10 cellular contexts compared by ENCODE assay signal in the genomic region with DNA sequence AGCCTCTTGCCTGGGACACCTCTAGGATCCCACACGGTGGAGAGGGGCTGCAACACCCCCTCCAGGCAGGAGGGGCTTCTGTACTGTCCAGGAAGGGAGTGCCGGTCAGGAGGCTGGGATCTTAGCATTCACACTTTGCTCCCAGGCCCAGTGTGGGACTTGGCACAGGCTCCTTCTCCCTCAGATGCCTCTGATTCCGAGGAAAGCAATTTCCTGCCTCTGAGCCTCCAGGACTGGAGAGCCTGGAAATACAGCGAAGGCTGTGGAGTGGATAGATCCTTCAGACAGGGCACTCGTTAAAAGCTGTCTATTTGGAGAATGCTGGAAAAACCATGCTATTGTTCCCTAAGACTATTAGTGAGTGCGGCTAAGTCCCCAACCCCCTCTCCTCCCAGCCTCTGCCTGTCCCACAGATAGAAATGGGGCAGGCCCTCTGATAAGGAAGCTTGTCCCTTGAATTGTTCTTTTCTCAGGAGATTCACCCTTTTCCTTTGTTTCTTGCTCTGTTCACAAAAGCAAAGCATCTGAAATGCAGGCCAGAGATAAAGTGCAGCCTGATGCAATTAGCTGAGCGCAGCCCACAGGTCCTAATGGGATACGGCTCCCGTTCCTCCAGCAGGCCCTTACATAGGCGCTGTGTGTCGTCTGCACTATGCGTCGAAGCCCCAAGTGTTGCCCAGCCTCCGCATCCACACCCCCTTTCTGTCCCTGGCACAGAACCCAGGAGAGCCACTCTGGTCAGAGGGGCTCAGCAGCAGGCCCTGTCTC.
DNase-seq lines count a peak whose midpoint lies in the region; ATAC-seq and TF ChIP-seq lines count a peak whose summit lies in the region.
"Had no signal": no experiment of that assay in that cellular context is flagged by ENCODE, and none has a peak within 500 bp of the region (broad histone marks: within the 10 kb centered on the region; RNA-seq: fewer than 3 reads in every experiment).

No MANE protein-coding gene starts in this region.

- H3K4me1 ChIP-seq in ascending aorta, result peaks cover 2 to 10% of the 10 kb centered on the region in 2 donors
- H3K4me1 ChIP-seq: thyroid gland had no signal

- H3K4me3 ChIP-seq in ascending aorta, result no peak overlapping the region
- H3K4me3 ChIP-seq: thyroid gland had no signal

- H3K27me3 ChIP-seq in ascending aorta, result no peaks in the 10 kb centered on the region
- H3K27me3 ChIP-seq: thyroid gland had no signal

- H3K36me3 ChIP-seq in ascending aorta, result peaks cover 0 to 12% of the 10 kb centered on the region in 2 donors
- H3K36me3 ChIP-seq: thyroid gland had no signal

- TF ChIP-seq CTCF in ascending aorta (IDR thresholded peaks at IDR 0.05), result no peak

- in situ Hi-C loops in G401 (cut with HindIII; ENCODE audit: low sequenced_read_pairs), result no loop called here

- H3K9me3 ChIP-seq in ascending aorta, result no peaks in the 10 kb centered on the region
- H3K9me3 ChIP-seq: thyroid gland had no signal

- H3K27ac ChIP-seq in ascending aorta, result peak overlapping the region; percentile 45 to 56

- DNase-seq in G401 (ENCODE audit: low spot score), result peak; percentile 41
- no peak for DNase-seq in ascending aorta (ENCODE audit: low spot score in 2 of 2)
- DNase-seq in left cardiac atrium, result peak; percentile 68
- DNase-seq in sciatic nerve (ENCODE audit: low spot score), result no peak
- DNase-seq in left colon, result no peak
- DNase-seq in stimulated activated naive CD4-positive, alpha-beta T cell treated with Interleukin-2 at 50 U/mL for 16 hours (lab: John Stamatoyannopoulos, UW), result no peak
- DNase-seq: T1000 had no signal

- intact Hi-C loops in ascending aorta (cut with DNase I), result no loop called here
- intact Hi-C loops in left cardiac atrium (cut with DNase I), result no loop called here
- intact Hi-C loops in sciatic nerve (cut with DNase I), result no loop called here
- intact Hi-C loops in left colon (cut with DNase I, micrococcal nuclease), result no loop called here

- ATAC-seq in left cardiac atrium, result peak; percentile 75 to 77
- peak; percentile 73 for ATAC-seq in sciatic nerve
- no peak for ATAC-seq in left colon
- ATAC-seq in HG02938 (IDR thresholded peaks at IDR 0.05; ENCODE audit: unreplicated experiment), result no peak
- ATAC-seq in HG02885 (IDR thresholded peaks at IDR 0.05; ENCODE audit: poor library complexity, unreplicated experiment), result no peak

Comparison
In these comparisons a context has a peak if more than half of its experiments do, and no peak if none do; other contexts are left out.
1. DNase-seq: peak in G401 (single experiment) and left cardiac atrium (single experiment); none in ascending aorta (0 of 2), sciatic nerve (single experiment), left colon (0 of 2) and stimulated activated naive CD4-positive, alpha-beta T cell treated with Interleukin-2 at 50 U/mL for 16 hours (single experiment).
2. ATAC-seq: peak in left cardiac atrium (2 of 2) and sciatic nerve (single experiment); none in left colon (single experiment), HG02938 (single experiment) and HG02885 (single experiment).